ENCODE assay signal across 10 cellular contexts in genomic region chr18:12254137-12254819, GRCh38. TPM values are rescaled to one million over a fixed set of nuclear protein-coding genes. Genes with fewer than 3 reads are reported as not detected.
DNase-seq lines count a peak whose midpoint lies in the region; ATAC-seq, FAIRE-seq and TF ChIP-seq lines count a peak whose summit lies in the region.
"Had no signal": no experiment of that assay in that cellular context is flagged by ENCODE, and none has a peak within 500 bp of the region (broad histone marks: within the 10 kb centered on the region; RNA-seq: fewer than 3 reads in every experiment).

CIDEA (plus strand) TSS chr18:12254361; CDS start chr18:12254384, 23 bp downstream.

- H3K4me1 ChIP-seq in heart right ventricle = peaks cover 8 to 38% (median 21%) of the 10 kb centered on the region in 9 donors
- H3K4me1 ChIP-seq in pancreas = peaks cover 0 to 7% (median 0%) of the 10 kb centered on the region in 3 donors

- no peaks in the 10 kb centered on the region for H3K9me3 Mint-ChIP-seq in Calu3 (ENCODE audit: low read depth, unreplicated experiment)
- H3K9me3 Mint-ChIP-seq: activated T-cell treated with anti-CD3 and anti-CD28 coated beads, Interleukin-2, amount 50 U/mL, for 24 hours had no signal

- no peak within 1 kb of the TSS for H3K27ac Mint-ChIP-seq in Calu3 (ENCODE audit: unreplicated experiment)
- H3K27ac Mint-ChIP-seq: activated T-cell treated with anti-CD3 and anti-CD28 coated beads, Interleukin-2, amount 50 U/mL, for 24 hours had no signal

- peak within 1 kb of the TSS in 9 of 10 donors; percentile 24 to 52 (median 46) for H3K4me3 ChIP-seq in heart right ventricle
- peak within 1 kb of the TSS in 3 of 4 donors; percentile 7 to 43 (median 25) for H3K4me3 ChIP-seq in pancreas

- H3K27me3 Mint-ChIP-seq in Calu3 (ENCODE audit: unreplicated experiment) = peaks cover 90% of the 10 kb centered on the region

- ATAC-seq in SK-N-SH treated with all-trans-retinoic acid at 6 μM for 48 hours = peak; percentile 32; the same call in 2 of the 3 replicates
- ATAC-seq in heart right ventricle = peak; percentile 50 to 69 (median 59)
- peak; percentile 48 to 69 (median 56) for ATAC-seq in pancreas

- H3K27ac ChIP-seq in heart right ventricle (no peak within 1 kb of the TSS), pancreas (no peak within 1 kb of the TSS)

- H3K27me3 ChIP-seq in heart right ventricle (peaks cover 7 to 43% (median 26%) of the 10 kb centered on the region in 7 donors), pancreas (peaks cover 0 to 4% (median 0%) of the 10 kb centered on the region in 4 donors)

- H3K4me3 Mint-ChIP-seq in Calu3 (ENCODE audit: low read depth, unreplicated experiment) = peak within 1 kb of the TSS; percentile 29
- H3K4me3 Mint-ChIP-seq: activated T-cell treated with anti-CD3 and anti-CD28 coated beads, Interleukin-2, amount 50 U/mL, for 24 hours had no signal

- FAIRE-seq in pancreas (lab: Jason Lieb, UNC) = no peak

- DNase-seq in Calu3 (no peak), heart right ventricle (no peak), pancreas (no peak), GOT3 (lab: John Stamatoyannopoulos, UW) (no peak), superior temporal gyrus (ENCODE audit: extremely low spot score) (no peak), NCI-H187 (lab: John Stamatoyannopoulos, UW) (no peak), NK-92 (lab: John Stamatoyannopoulos, UW; ENCODE audit: unreplicated experiment) (no peak)
- DNase-seq: activated T-cell treated with anti-CD3 and anti-CD28 coated beads, Interleukin-2, amount 50 U/mL, for 24 hours; stimulated activated CD8-positive, alpha-beta memory T cell treated with anti-CD3 and anti-CD28 coated beads, Interleukin-4, amount 100 ng/mL, for 48 hours had no signal

- peaks cover 4% of the 10 kb centered on the region for H3K36me3 Mint-ChIP-seq in Calu3 (ENCODE audit: insufficient read depth, unreplicated experiment)

- intact Hi-C loops in Calu3 (cut with micrococcal nuclease; ENCODE audit: unreplicated experiment) (no loop called here), heart right ventricle (cut with DNase I) (no loop called here), pancreas (cut with DNase I) (loop anchor here in 1 of 3 donors (5.0 kb wide), 1 partner anchor 48 kb away; no protein-coding TSS in a partner anchor)

- BruUV-seq in Calu3 (replicated peaks; lab: Mats Ljungman, UMichigan) = no TSS peak

- CTCF ChIA-PET in Calu3 (lab: Charles Lee) = interaction anchor here (0.6 to 2.0 kb wide), 2 partner anchors 18 to 93 kb away, joined by 3 to 6 read pairs; no protein-coding TSS in a partner anchor

- 5% methylated on average over 68 to 69 of the region's 69 CpGs for WGBS in heart right ventricle, 2 donors
- 3% methylated on average over 63 to 69 of the region's 69 CpGs for whole genome bisulfite sequencing in pancreas, 2 donors

- TF ChIP-seq CTCF in Calu3 (IDR thresholded peaks at IDR 0.05; ENCODE audit: unreplicated experiment) = no peak
- TF ChIP-seq CTCF in heart right ventricle (IDR thresholded peaks at IDR 0.05) = no peak
- no peak for TF ChIP-seq CTCF in pancreas (IDR thresholded peaks at IDR 0.05)

- H3K36me3 ChIP-seq in heart right ventricle = no peaks in the 10 kb centered on the region
- H3K36me3 ChIP-seq in pancreas = no peaks in the 10 kb centered on the region

- peaks cover 11% of the 10 kb centered on the region for H3K4me1 Mint-ChIP-seq in Calu3 (ENCODE audit: low read depth, unreplicated experiment)

- H3K9me3 ChIP-seq in heart right ventricle (no peaks in the 10 kb centered on the region), pancreas (no peaks in the 10 kb centered on the region)

TF ChIP-seq in SK-N-SH treated with all-trans-retinoic acid at 6 μM for 48 hours, 23 proteins besides CTCF, POLR2A, EP300 and RAD21:
- TF ChIP-seq SNAI2 (CRISPR knock-in tag; IDR thresholded peaks at IDR 0.05) = no peak
- TF ChIP-seq CREB5 (CRISPR knock-in tag; IDR thresholded peaks at IDR 0.05; ENCODE audit: low read depth) = no peak
TF ChIP-seq in SK-N-SH treated with all-trans-retinoic acid at 6 μM for 48 hours: peak in this region for 0.

RNA-seq across cellular contexts. Expression of gene CIDEA, which starts in this region (rescaled TPM):
- not detected in 2 replicates for total RNA-seq in Calu3 (2022)
- total RNA-seq in heart right ventricle = 1 to 10 TPM in 4 of 10 donors, under 1 TPM in 4, not detected in 2; 0.37 to 6.8 (median 1.4) TPM
- polyA plus RNA-seq in heart right ventricle = 1 to 10 TPM in 1 of 2 donors, under 1 TPM in 1; 0.59 to 2.0 TPM
- under 1 TPM in 2 of 6 donors, not detected in 4; 0.35 to 0.64 TPM for total RNA-seq in pancreas
- polyA plus RNA-seq in pancreas = 1 to 10 TPM in 1 of 2 donors, not detected in 1; 3.5 TPM
